In genomic region chr4:4609622-4610334, GRCh38 we compare ENCODE assay signal across 20 cellular contexts.
DNase-seq lines count a peak whose midpoint lies in the region; ATAC-seq, FAIRE-seq and TF ChIP-seq lines count a peak whose summit lies in the region.
"Had no signal": no experiment of that assay in that cellular context is flagged by ENCODE, and none has a peak within 500 bp of the region (broad histone marks: within the 10 kb centered on the region; RNA-seq: fewer than 3 reads in every experiment).

No MANE protein-coding gene starts in this region.

- no peaks in the 10 kb centered on the region for H3K36me3 ChIP-seq in HepG2 (replicated peaks in 1 of 2; ENCODE audit: control insufficient read depth in 1 of 2, insufficient read depth in 2 of 2, low read length in 2 of 2)
- no peaks in the 10 kb centered on the region for H3K36me3 ChIP-seq in right lobe of liver
- no peaks in the 10 kb centered on the region for H3K36me3 ChIP-seq in bronchial epithelial cell (ENCODE audit: control insufficient read depth, insufficient read depth, low read length)
- H3K36me3 ChIP-seq: BE2C, HAP-1 had no signal

- FAIRE-seq in HepG2 (lab: Jason Lieb, UNC) (no peak), bronchial epithelial cell (lab: Jason Lieb, UNC) (peak; percentile 18)
- FAIRE-seq: D721Med, G401.6, GM12891, GM19239, HTR-8/SVneo had no signal

- POLR2A ChIA-PET in HepG2 (lab: Yijun Ruan, JAX), result no interaction called here

- no peak for TF ChIP-seq RAD21 in HepG2 (CRISPR knock-in tag; IDR thresholded peaks at IDR 0.05)

- ATAC-seq in HepG2 (peak; percentile 86), right lobe of liver (no peak)

- no peak for TF ChIP-seq POLR2A in HepG2 (IDR thresholded peaks at IDR 0.05; ENCODE audit: insufficient read depth in 1 of 2, low read depth in 2 of 2, low read length in 2 of 2)
- TF ChIP-seq POLR2A in right lobe of liver (IDR thresholded peaks at IDR 0.05), result no peak

- intact Hi-C loops in HepG2 (cut with micrococcal nuclease; ENCODE audit: unreplicated experiment), result no loop called here
- intact Hi-C loops in right lobe of liver (cut with DNase I), result no loop called here

- peak in 1 of 2 experiments; percentile 38; a peak in 1 of 4 replicates for TF ChIP-seq EP300 in HepG2 (IDR thresholded peaks at IDR 0.05; ENCODE audit: low read depth in 2 of 2, low read length in 2 of 2)
- TF ChIP-seq EP300 in HepG2 (CRISPR knock-in tag; IDR thresholded peaks at IDR 0.05; ENCODE audit: borderline replicate concordance), result no peak

- WGBS in HepG2 (ENCODE audit: low lambda C conversion rate), result 64% methylated on average over 6 of the region's 10 CpGs
- 68% methylated on average over 3 of the region's 10 CpGs for WGBS in right lobe of liver (ENCODE audit: insufficient coverage, low coverage, low lambda C conversion rate, missing lambda C conversion rate)

- no peak overlapping the region for H3K9ac ChIP-seq in HepG2 (ENCODE audit: insufficient read depth, low read depth, low read length)
- H3K9ac ChIP-seq: GM23248 had no signal

- H3K4me3 ChIP-seq in HepG2 (replicated peaks in 1 of 3; ENCODE audit: insufficient read depth in 1 of 3, low read depth in 2 of 3, low read length in 3 of 3) (no peak overlapping the region), right lobe of liver (no peak overlapping the region), bronchial epithelial cell (ENCODE audit: low read depth, low read length) (no peak overlapping the region)
- H3K4me3 ChIP-seq: GM23248, HAP-1 had no signal

- H3K27me3 ChIP-seq in HepG2 (ENCODE audit: control insufficient read depth in 1 of 2, insufficient read depth in 2 of 2, low read length in 2 of 2) (no peaks in the 10 kb centered on the region), right lobe of liver (no peaks in the 10 kb centered on the region), bronchial epithelial cell (ENCODE audit: control insufficient read depth, insufficient read depth, low read length) (no peaks in the 10 kb centered on the region)
- H3K27me3 ChIP-seq: BE2C had no signal

- H3K4me2 ChIP-seq in HepG2 (ENCODE audit: low read depth, low read length), result peak overlapping the region; percentile 8; the same call in 1 of the 2 replicates

- in situ Hi-C loops in HepG2 (cut with HindIII; ENCODE audit: extremely low pct_ligation_motif_present, low pct_unique_long_range_greater_than_20kb), result no loop called here

- no peaks in the 10 kb centered on the region for H3K79me2 ChIP-seq in HepG2 (ENCODE audit: insufficient read depth, low read length)

- CTCF ChIA-PET in HepG2 (lab: Yijun Ruan, JAX; ENCODE audit: low intra/inter-chr PET ratio, low total read pairs), result no interaction called here

- H3K4me1 ChIP-seq in HepG2 (ENCODE audit: insufficient read depth, low read length) (peaks cover 37% of the 10 kb centered on the region), right lobe of liver (no peaks in the 10 kb centered on the region)
- H3K4me1 ChIP-seq: BE2C had no signal

- H3K27ac ChIP-seq in HepG2 (ENCODE audit: extremely low read length, insufficient read depth, low read length) (peak overlapping the region; percentile 49), right lobe of liver (no peak overlapping the region)
- H3K27ac ChIP-seq: GM23248 had no signal

- H4K20me1 ChIP-seq in HepG2 (ENCODE audit: insufficient read depth, low read length), result no peaks in the 10 kb centered on the region

- no peak for TF ChIP-seq CTCF in HepG2 (CRISPR knock-in tag; IDR thresholded peaks at IDR 0.05)
- TF ChIP-seq CTCF in right lobe of liver (IDR thresholded peaks at IDR 0.05), result no peak
- TF ChIP-seq CTCF in bronchial epithelial cell (IDR thresholded peaks at IDR 0.05; ENCODE audit: insufficient read depth, low read length, severe bottlenecking), result no peak

- BruUV-seq in HepG2 (replicated peaks; lab: Mats Ljungman, UMichigan), result no TSS peak

- H3K9me3 ChIP-seq in HepG2 (ENCODE audit: low read length) (no peaks in the 10 kb centered on the region), right lobe of liver (no peaks in the 10 kb centered on the region)
- H3K9me3 ChIP-seq: BE2C, Caco-2, HAP-1 had no signal

- DNase-seq in HepG2 (ENCODE audit: low spot score) (peak; percentile 62), right lobe of liver (no peak), bronchial epithelial cell (ENCODE audit: low read depth) (no peak), left kidney (ENCODE audit: low read depth, low spot score) (peak; percentile 32), RPMI8226 (no peak)
- DNase-seq in activated CD4-positive, alpha-beta T cell treated with anti-CD3 and anti-CD28 coated beads for 4 hours, result no peak
- no peak for DNase-seq in activated CD4-positive, alpha-beta T cell treated with anti-CD3 and anti-CD28 coated beads for 48 hours
- DNase-seq: ACHN; BE2C; C1 segment of cervical spinal cord; Caco-2; CD4-positive, CD25-positive, alpha-beta regulatory T cell; CD8-positive, alpha-beta memory T cell; GM23248 had no signal

- H2AFZ ChIP-seq in HepG2 (ENCODE audit: low read length), result no peak overlapping the region
- H2AFZ ChIP-seq: GM23248 had no signal

TF ChIP-seq in HepG2, 621 proteins besides CTCF, POLR2A, EP300 and RAD21 (continues in another document):
- 0 out of 2 replicates have a peak, but pooled peaks have one; percentile 8 for TF ChIP-seq RARA (CRISPR knock-in tag; IDR thresholded peaks at IDR 0.05)
- no peak for TF ChIP-seq LCORL (IDR thresholded peaks at IDR 0.05)
- TF ChIP-seq LCORL (CRISPR knock-in tag; IDR thresholded peaks at IDR 0.05), result peak; percentile 58; the same call in 1 of the 2 replicates
- no peak for TF ChIP-seq SOX6 (IDR thresholded peaks at IDR 0.05)
- peak; percentile 76; the same call in 1 of the 2 replicates for TF ChIP-seq SOX6 (CRISPR knock-in tag; IDR thresholded peaks at IDR 0.05)
- 0 out of 2 replicates have a peak, but pooled peaks have one; percentile 39 for TF ChIP-seq ZNF280D (CRISPR knock-in tag; IDR thresholded peaks at IDR 0.05)
- peak; percentile 45; the same call in 1 of the 2 replicates for TF ChIP-seq THRA (CRISPR knock-in tag; IDR thresholded peaks at IDR 0.05; ENCODE audit: borderline replicate concordance)
- TF ChIP-seq PRDM10 (CRISPR knock-in tag; IDR thresholded peaks at IDR 0.05; ENCODE audit: low read depth), result no peak
- TF ChIP-seq SOX13 (IDR thresholded peaks at IDR 0.05), result 0 out of 2 replicates have a peak, but pooled peaks have one; percentile 15
- peak in 1 of 2 experiments; percentile 71; a peak in 2 of 4 replicates for TF ChIP-seq SOX13 (CRISPR knock-in tag; conservative IDR thresholded peaks at IDR 0.05 in 1 of 2, IDR thresholded peaks at IDR 0.05 in 1 of 2)

Comparison
In these comparisons a context has a peak if more than half of its experiments do, and no peak if none do; other contexts are left out.
1. DNase-seq: peak in HepG2 (single experiment) and left kidney (single experiment); none in right lobe of liver (0 of 3), bronchial epithelial cell (single experiment), RPMI8226 (single experiment), activated CD4-positive, alpha-beta T cell treated with anti-CD3 and anti-CD28 coated beads for 4 hours (0 of 2) and activated CD4-positive, alpha-beta T cell treated with anti-CD3 and anti-CD28 coated beads for 48 hours (single experiment).